In the genomic region with DNA sequence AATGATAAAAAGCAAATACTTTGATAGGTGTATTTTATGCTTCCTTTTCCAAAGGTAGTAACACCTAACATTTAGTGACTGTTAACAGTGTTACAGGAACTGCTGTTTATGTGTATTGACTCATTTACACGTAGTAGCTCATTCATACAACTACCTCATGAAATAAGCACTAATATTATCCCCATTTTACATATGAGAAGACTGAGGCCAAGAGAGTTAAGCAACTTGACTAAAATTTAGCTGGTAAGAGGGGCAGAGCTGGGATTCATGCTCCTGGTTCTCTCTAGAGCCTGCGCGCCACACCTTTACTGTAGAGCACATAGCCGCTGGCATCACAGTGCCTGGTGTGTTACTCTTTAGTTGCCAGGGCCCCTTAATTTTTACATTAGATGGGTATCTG, we compare ENCODE assay signal across 28 cellular contexts.
"Had no signal": no experiment of that assay in that cellular context is flagged by ENCODE, and none has a peak within 500 bp of the region (broad histone marks: within the 10 kb centered on the region; RNA-seq: fewer than 3 reads in every experiment).

No MANE protein-coding gene starts in this region.

- H3K4me2 ChIP-seq: neural progenitor cell, smooth muscle cell had no signal

- H2AFZ ChIP-seq: neural progenitor cell, parathyroid adenoma had no signal

- H3K4me3 ChIP-seq: neural progenitor cell, ovary, psoas muscle, skin epidermis, smooth muscle cell, spleen, suprapubic skin, testis, tibial artery, transverse colon, upper lobe of right lung, uterus had no signal

- H3K27me3 ChIP-seq: neural progenitor cell, ovary, spleen, suprapubic skin, testis, tibial artery, transverse colon, upper lobe of right lung, uterus had no signal

- H3K9me3 ChIP-seq: ovary, psoas muscle, suprapubic skin, testis, tibial artery, transverse colon, upper lobe of right lung, uterus had no signal

- ATAC-seq: natural killer cell; psoas muscle; right cardiac atrium; sciatic nerve; stimulated activated memory B cell treated with anti-CD40 and anti-IgM and Interleukin-4, amounts not matched to agents 10 μg/mL and 1 μg/mL and 100 μg/mL, for 72 hours; stimulated activated naive CD8-positive, alpha-beta T cell treated with anti-CD3 and anti-CD28 coated beads, Interleukin-15, amount 100 ng/mL, for 72 hours; stimulated activated naive CD8-positive, alpha-beta T cell treated with anti-CD3 and anti-CD28 coated beads, Interleukin-15, Interleukin-2, amounts not matched to agents 100 U/mL and 50 U/mL, for 24 hours; upper lobe of right lung had no signal

- H3K4me1 ChIP-seq: parathyroid adenoma, suprapubic skin, uterus had no signal

- H3K36me3 ChIP-seq: neural progenitor cell, ovary, spleen, suprapubic skin, tibial artery, transverse colon, upper lobe of right lung, uterus had no signal

- H3K27ac ChIP-seq: neural progenitor cell, ovary, parathyroid adenoma, psoas muscle, skin epidermis, spleen, suprapubic skin, testis, tibial artery, transverse colon, upper lobe of right lung, uterus had no signal

- H3K9ac ChIP-seq: neural progenitor cell, parathyroid adenoma had no signal

- DNase-seq: natural killer cell; occipital lobe; ovary; posterior cingulate gyrus; psoas muscle; spleen; stimulated activated CD4-positive, alpha-beta T cell treated with anti-CD3 and anti-CD28 coated beads, Interleukin-12 subunit alpha, Interleukin-12 subunit beta, amount 100 ng/mL, for 4 hours; stimulated activated CD4-positive, alpha-beta T cell treated with anti-CD3 and anti-CD28 coated beads, Interleukin-1b, Interleukin-23, amount 100 ng/mL, for 48 hours; stimulated activated CD4-positive, alpha-beta T cell treated with anti-CD3 and anti-CD28 coated beads, Interleukin-4, amount 100 ng/mL, for 1 hour; stimulated activated CD4-positive, alpha-beta T cell treated with anti-CD3 and anti-CD28 coated beads, Interleukin-4, amount 100 ng/mL, for 4 hours; stimulated activated CD8-positive, alpha-beta memory T cell treated with anti-CD3 and anti-CD28 coated beads, Interleukin-4, amount 100 ng/mL, for 48 hours; stimulated activated naive CD4-positive, alpha-beta T cell; stimulated activated naive CD8-positive, alpha-beta T cell treated with anti-CD3 and anti-CD28 coated beads, Interleukin-15, amount 100 ng/mL, for 72 hours; stimulated activated naive CD8-positive, alpha-beta T cell treated with anti-CD3 and anti-CD28 coated beads, Interleukin-15, Interleukin-2, amounts not matched to agents 100 U/mL and 50 U/mL, for 24 hours; substantia nigra; testis; tibial artery; transverse colon; upper lobe of right lung; uterus had no signal
